ENCODE assay signal across 19 cellular contexts in the genomic region with DNA sequence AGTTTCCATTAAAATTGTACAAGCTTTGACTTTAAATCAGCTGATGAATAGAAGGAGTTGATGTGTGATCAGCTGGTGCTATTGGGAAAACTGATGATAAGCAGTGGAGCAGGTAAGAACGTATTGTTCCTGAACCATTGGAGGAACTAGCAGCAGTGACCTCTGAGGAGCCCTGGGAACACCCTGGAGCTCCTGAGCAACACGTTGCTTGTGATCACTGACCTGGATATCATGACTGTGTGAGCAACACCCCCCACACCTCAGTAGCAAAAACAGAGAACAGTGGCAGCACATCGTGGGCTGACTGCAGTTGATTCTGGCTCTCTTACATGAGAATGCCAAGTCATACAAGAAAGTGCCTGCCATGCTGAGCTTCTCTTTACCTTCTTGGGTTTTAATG.
DNase-seq lines count a peak whose midpoint lies in the region.
"Had no signal": no experiment of that assay in that cellular context is flagged by ENCODE, and none has a peak within 500 bp of the region (broad histone marks: within the 10 kb centered on the region; RNA-seq: fewer than 3 reads in every experiment).

No MANE protein-coding gene starts in this region.

- H3K4me3 Mint-ChIP-seq in activated CD4-positive, alpha-beta T cell treated with anti-CD3 and anti-CD28 coated beads, Interleukin-2, amount 10 ng/mL, durations not matched to agents 24 days and 14 days = no peak overlapping the region
- H3K4me3 Mint-ChIP-seq: CD8-positive, alpha-beta T cell had no signal

- H3K36me3 Mint-ChIP-seq in activated CD4-positive, alpha-beta T cell treated with anti-CD3 and anti-CD28 coated beads, Interleukin-2, amount 10 ng/mL, durations not matched to agents 24 days and 14 days (ENCODE audit: low read depth) = peaks cover 57% of the 10 kb centered on the region

- no peaks in the 10 kb centered on the region for H3K27me3 Mint-ChIP-seq in activated CD4-positive, alpha-beta T cell treated with anti-CD3 and anti-CD28 coated beads, Interleukin-2, amount 10 ng/mL, durations not matched to agents 24 days and 14 days

- intact Hi-C loops in activated CD4-positive, alpha-beta T cell treated with anti-CD3 and anti-CD28 coated beads, Interleukin-2, amount 10 ng/mL, durations not matched to agents 24 days and 14 days (cut with micrococcal nuclease) = no loop called here

- H3K9me3 Mint-ChIP-seq in activated CD4-positive, alpha-beta T cell treated with anti-CD3 and anti-CD28 coated beads, Interleukin-2, amount 10 ng/mL, durations not matched to agents 24 days and 14 days = no peaks in the 10 kb centered on the region
- H3K9me3 Mint-ChIP-seq: CD8-positive, alpha-beta T cell had no signal

- H3K4me1 Mint-ChIP-seq in activated CD4-positive, alpha-beta T cell treated with anti-CD3 and anti-CD28 coated beads, Interleukin-2, amount 10 ng/mL, durations not matched to agents 24 days and 14 days = peaks cover 17% of the 10 kb centered on the region

- no peak for DNase-seq in activated CD4-positive, alpha-beta T cell treated with anti-CD3 and anti-CD28 coated beads, Interleukin-2, amount 10 ng/mL, durations not matched to agents 24 days and 14 days
- DNase-seq in activated CD4-positive, alpha-beta T cell treated with anti-CD3 and anti-CD28 coated beads for 1 hour = no peak
- DNase-seq in cerebellar cortex (ENCODE audit: low spot score) = peak; percentile 9
- DNase-seq in left kidney (ENCODE audit: low read depth, low spot score) = peak; percentile 67
- DNase-seq in superior temporal gyrus (ENCODE audit: extremely low spot score) = peak; percentile 23
- DNase-seq in NCI-H1930 (lab: John Stamatoyannopoulos, UW) = no peak
- DNase-seq in NCI-H2196 treated with DMSO at 0.1 percent for 48 hours (lab: John Stamatoyannopoulos, UW; ENCODE audit: unreplicated experiment) = no peak
- no peak for DNase-seq in OCI-M1 (lab: John Stamatoyannopoulos, UW)
- DNase-seq: CD8-positive, alpha-beta T cell; DMS79; GOT3; Kasumi-1; MG63; NCI-H1092; NCI-H1694 treated with DMSO at 0.1 percent for 48 hours; NCI-H2107; NCI-H2227 treated with DMSO at 0.1 percent for 48 hours; NCI-H774; Right ventricle myocardium superior had no signal

- peak overlapping the region; percentile 39 for H3K27ac Mint-ChIP-seq in activated CD4-positive, alpha-beta T cell treated with anti-CD3 and anti-CD28 coated beads, Interleukin-2, amount 10 ng/mL, durations not matched to agents 24 days and 14 days
- H3K27ac Mint-ChIP-seq: CD8-positive, alpha-beta T cell had no signal

Comparison
In these comparisons a context has a peak if more than half of its experiments do, and no peak if none do; other contexts are left out.
1. DNase-seq: peak in cerebellar cortex (single experiment), left kidney (single experiment) and superior temporal gyrus (single experiment); none in activated CD4-positive, alpha-beta T cell treated with anti-CD3 and anti-CD28 coated beads, Interleukin-2, amount 10 ng/mL, durations not matched to agents 24 days and 14 days (single experiment), activated CD4-positive, alpha-beta T cell treated with anti-CD3 and anti-CD28 coated beads for 1 hour (single experiment), NCI-H1930 (0 of 2), NCI-H2196 treated with DMSO at 0.1 percent for 48 hours (single experiment) and OCI-M1 (single experiment).